ENCODE assay signal across 2 cellular contexts in the genomic region with DNA sequence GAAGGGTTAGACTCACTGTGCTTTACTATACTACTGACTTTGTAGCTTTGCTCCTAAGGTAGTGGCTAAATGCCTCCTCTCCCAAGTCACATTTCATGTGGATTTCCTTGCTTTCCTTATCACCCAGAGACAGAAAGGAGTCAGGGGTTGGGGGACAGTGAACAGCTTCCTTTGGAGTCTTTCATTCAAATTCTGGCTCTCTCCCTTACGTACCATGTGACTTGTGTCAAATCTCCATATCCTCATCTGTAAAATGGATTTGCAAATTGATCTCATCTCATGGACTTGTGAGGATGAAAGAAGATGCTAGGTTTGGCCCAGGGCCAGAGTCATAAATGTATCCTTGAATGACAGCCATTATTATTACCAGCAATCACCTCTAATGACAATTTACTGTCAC.
A peak's percentile ranks its signal among the peaks of the same experiment; 100 is the strongest.
TF ChIP-seq lines count a peak whose summit lies in the region.

No MANE protein-coding gene starts in this region.

TF ChIP-seq in GM23338, 12 proteins besides CTCF, POLR2A, EP300 and RAD21:
- TF ChIP-seq EZH2 (IDR thresholded peaks at IDR 0.05; ENCODE audit: low read depth, unreplicated experiment) (peak; percentile 63), EZH2phosphoT487 (IDR thresholded peaks at IDR 0.05; ENCODE audit: unreplicated experiment) (no peak)

TF ChIP-seq in GM12878, 131 proteins besides CTCF, POLR2A, EP300 and RAD21:
- TF ChIP-seq STAT1 (conservative IDR thresholded peaks at IDR 0.05) (no peak), POLR2AphosphoS2 (IDR thresholded peaks at IDR 0.05; ENCODE audit: low read depth, low read length) (no peak)
TF ChIP-seq in GM12878: peak in this region for 0.
